ENCODE assay signal across 1 cellular context in genomic region chr15:78147566-78147965, GRCh38.
TF ChIP-seq lines count a peak whose summit lies in the region.

No MANE protein-coding gene starts in this region.

TF ChIP-seq in HepG2, 621 proteins besides CTCF, POLR2A, EP300 and RAD21:
- TF ChIP-seq ZKSCAN1 (IDR thresholded peaks at IDR 0.05; ENCODE audit: low read length) (no peak), ZFP82 (CRISPR knock-in tag; IDR thresholded peaks at IDR 0.05; ENCODE audit: borderline replicate concordance) (no peak), RFX5 (IDR thresholded peaks at IDR 0.05; ENCODE audit: low read depth, low read length) (no peak), ZSCAN31 (CRISPR knock-in tag; IDR thresholded peaks at IDR 0.05; ENCODE audit: low read depth) (no peak), KLF11 (CRISPR knock-in tag; IDR thresholded peaks at IDR 0.05) (no peak), ZNF558 (CRISPR knock-in tag; IDR thresholded peaks at IDR 0.05; ENCODE audit: borderline replicate concordance) (no peak), ZKSCAN5 (CRISPR knock-in tag; IDR thresholded peaks at IDR 0.05) (no peak), SETDB1 (CRISPR knock-in tag; IDR thresholded peaks at IDR 0.05; ENCODE audit: borderline replicate concordance) (no peak), HNRNPLL (IDR thresholded peaks at IDR 0.05; ENCODE audit: low read depth, low read length, poor library complexity, severe bottlenecking) (no peak), ZFP36L2 (CRISPR knock-in tag; IDR thresholded peaks at IDR 0.05) (no peak), PRDM4 (CRISPR knock-in tag; IDR thresholded peaks at IDR 0.05; ENCODE audit: borderline replicate concordance) (no peak), MED1 (CRISPR knock-in tag; IDR thresholded peaks at IDR 0.05) (no peak), PBX2 (CRISPR knock-in tag; IDR thresholded peaks at IDR 0.05) (no peak), NR2C2 (CRISPR knock-in tag; IDR thresholded peaks at IDR 0.05; ENCODE audit: borderline replicate concordance) (no peak), MBD4 (IDR thresholded peaks at IDR 0.05; ENCODE audit: borderline replicate concordance, low read length) (no peak), ZMYM3 (CRISPR knock-in tag; IDR thresholded peaks at IDR 0.05) (no peak), ATF2 (CRISPR knock-in tag; IDR thresholded peaks at IDR 0.05) (no peak)
- TF ChIP-seq, protein P1, sequence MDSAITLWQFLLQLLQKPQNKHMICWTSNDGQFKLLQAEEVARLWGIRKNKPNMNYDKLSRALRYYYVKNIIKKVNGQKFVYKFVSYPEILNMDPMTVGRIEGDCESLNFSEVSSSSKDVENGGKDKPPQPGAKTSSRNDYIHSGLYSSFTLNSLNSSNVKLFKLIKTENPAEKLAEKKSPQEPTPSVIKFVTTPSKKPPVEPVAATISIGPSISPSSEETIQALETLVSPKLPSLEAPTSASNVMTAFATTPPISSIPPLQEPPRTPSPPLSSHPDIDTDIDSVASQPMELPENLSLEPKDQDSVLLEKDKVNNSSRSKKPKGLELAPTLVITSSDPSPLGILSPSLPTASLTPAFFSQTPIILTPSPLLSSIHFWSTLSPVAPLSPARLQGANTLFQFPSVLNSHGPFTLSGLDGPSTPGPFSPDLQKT (CRISPR knock-in tag; IDR thresholded peaks at IDR 0.05; ENCODE audit: borderline replicate concordance): no peak
- TF ChIP-seq, protein P2, sequence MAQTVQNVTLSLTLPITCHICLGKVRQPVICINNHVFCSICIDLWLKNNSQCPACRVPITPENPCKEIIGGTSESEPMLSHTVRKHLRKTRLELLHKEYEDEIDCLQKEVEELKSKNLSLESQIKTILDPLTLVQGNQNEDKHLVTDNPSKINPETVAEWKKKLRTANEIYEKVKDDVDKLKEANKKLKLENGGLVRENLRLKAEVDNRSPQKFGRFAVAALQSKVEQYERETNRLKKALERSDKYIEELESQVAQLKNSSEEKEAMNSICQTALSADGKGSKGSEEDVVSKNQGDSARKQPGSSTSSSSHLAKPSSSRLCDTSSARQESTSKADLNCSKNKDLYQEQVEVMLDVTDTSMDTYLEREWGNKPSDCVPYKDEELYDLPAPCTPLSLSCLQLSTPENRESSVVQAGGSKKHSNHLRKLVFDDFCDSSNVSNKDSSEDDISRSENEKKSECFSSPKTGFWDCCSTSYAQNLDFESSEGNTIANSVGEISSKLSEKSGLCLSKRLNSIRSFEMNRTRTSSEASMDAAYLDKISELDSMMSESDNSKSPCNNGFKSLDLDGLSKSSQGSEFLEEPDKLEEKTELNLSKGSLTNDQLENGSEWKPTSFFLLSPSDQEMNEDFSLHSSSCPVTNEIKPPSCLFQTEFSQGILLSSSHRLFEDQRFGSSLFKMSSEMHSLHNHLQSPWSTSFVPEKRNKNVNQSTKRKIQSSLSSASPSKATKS (CRISPR knock-in tag; IDR thresholded peaks at IDR 0.05): no peak
